1 cellular context compared by ENCODE assay signal in the genomic region with DNA sequence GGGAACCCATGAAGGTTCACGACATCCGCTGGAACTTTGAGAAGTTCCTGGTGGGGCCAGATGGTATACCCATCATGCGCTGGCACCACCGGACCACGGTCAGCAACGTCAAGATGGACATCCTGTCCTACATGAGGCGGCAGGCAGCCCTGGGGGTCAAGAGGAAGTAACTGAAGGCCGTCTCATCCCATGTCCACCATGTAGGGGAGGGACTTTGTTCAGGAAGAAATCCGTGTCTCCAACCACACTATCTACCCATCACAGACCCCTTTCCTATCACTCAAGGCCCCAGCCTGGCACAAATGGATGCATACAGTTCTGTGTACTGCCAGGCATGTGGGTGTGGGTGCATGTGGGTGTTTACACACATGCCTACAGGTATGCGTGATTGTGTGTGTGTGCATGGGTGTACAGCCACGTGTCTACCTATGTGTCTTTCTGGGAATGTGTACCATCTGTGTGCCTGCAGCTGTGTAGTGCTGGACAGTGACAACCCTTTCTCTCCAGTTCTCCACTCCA.
TF ChIP-seq lines count a peak whose summit lies in the region.

No MANE protein-coding gene starts in this region.

TF ChIP-seq in HepG2, 621 proteins besides CTCF, POLR2A, EP300 and RAD21:
- 0 out of 2 replicates have a peak, but pooled peaks have one; percentile 60 for TF ChIP-seq FUBP1 (CRISPR knock-in tag; IDR thresholded peaks at IDR 0.05; ENCODE audit: borderline replicate concordance)
- no peak for TF ChIP-seq CBFB (CRISPR knock-in tag; IDR thresholded peaks at IDR 0.05)
- TF ChIP-seq PHF5A (CRISPR knock-in tag; IDR thresholded peaks at IDR 0.05; ENCODE audit: low read depth, unreplicated experiment), result peak; percentile 14
- no peak for TF ChIP-seq ZNF484 (CRISPR knock-in tag; IDR thresholded peaks at IDR 0.05; ENCODE audit: borderline replicate concordance, low read depth)
- peak; percentile 38; the same call in 1 of the 2 replicates for TF ChIP-seq POLR2AphosphoS5 (IDR thresholded peaks at IDR 0.05; ENCODE audit: low read depth, low read length)
